Comparison of ENCODE assay signal across 8 cellular contexts in genomic region chr6:142702501-142703460, GRCh38.
DNase-seq lines count a peak whose midpoint lies in the region; ATAC-seq, FAIRE-seq and TF ChIP-seq lines count a peak whose summit lies in the region.

No MANE protein-coding gene starts in this region.

- no peaks in the 10 kb centered on the region for H4K20me1 ChIP-seq in HepG2 (ENCODE audit: insufficient read depth, low read length)

- ATAC-seq in HepG2 = peak; percentile 68
- ATAC-seq in upper lobe of left lung (ENCODE audit: low FRiP score in 2 of 2) = peak; percentile 78 to 86
- ATAC-seq in GM18520 (IDR thresholded peaks at IDR 0.05; ENCODE audit: unreplicated experiment) = no peak

- H3K4me2 ChIP-seq in HepG2 (ENCODE audit: low read depth, low read length) = peak overlapping the region; percentile 1; the same call in 1 of the 2 replicates

- peaks cover 0 to 2% (median 0%) of the 10 kb centered on the region in 3 donors for H3K27me3 Mint-ChIP-seq in immature natural killer cell (ENCODE audit: low read depth in 3 of 3)

- DNase-seq in NCI-H82 (lab: John Stamatoyannopoulos, UW) (peak; percentile 8), NCI-H82 treated with DMSO at 0.1 percent for 48 hours (lab: John Stamatoyannopoulos, UW; ENCODE audit: unreplicated experiment) (no peak), adrenal gland (peak; percentile 33 to 78 (median 60)), HepG2 (ENCODE audit: low spot score) (no peak), upper lobe of left lung (peak; percentile 33 to 73), immature natural killer cell (no peak), SHP77 treated with DMSO at 0.1 percent for 48 hours (lab: John Stamatoyannopoulos, UW) (no peak)

- H3K9ac ChIP-seq in HepG2 (ENCODE audit: insufficient read depth, low read depth, low read length) = no peak overlapping the region

- no peaks in the 10 kb centered on the region for H3K79me2 ChIP-seq in HepG2 (ENCODE audit: insufficient read depth, low read length)

- H3K4me3 Mint-ChIP-seq in immature natural killer cell = no peak overlapping the region

- BruUV-seq in HepG2 (replicated peaks; lab: Mats Ljungman, UMichigan) = no TSS peak

- H3K27ac Mint-ChIP-seq in immature natural killer cell = no peak overlapping the region

- peaks cover 4 to 22% of the 10 kb centered on the region in 2 donors for H3K4me1 ChIP-seq in adrenal gland (replicated peaks in 1 of 2)
- no peaks in the 10 kb centered on the region for H3K4me1 ChIP-seq in HepG2 (ENCODE audit: insufficient read depth, low read length)
- H3K4me1 ChIP-seq in upper lobe of left lung = peaks cover 14 to 30% (median 22%) of the 10 kb centered on the region in 4 donors

- H3K9me3 Mint-ChIP-seq in immature natural killer cell = no peaks in the 10 kb centered on the region

- TF ChIP-seq CTCF in adrenal gland (IDR thresholded peaks at IDR 0.05) (no peak), HepG2 (CRISPR knock-in tag; IDR thresholded peaks at IDR 0.05) (no peak), upper lobe of left lung (IDR thresholded peaks at IDR 0.05) (no peak)

- H3K27me3 ChIP-seq in adrenal gland = no peaks in the 10 kb centered on the region
- H3K27me3 ChIP-seq in HepG2 (ENCODE audit: control insufficient read depth in 1 of 2, insufficient read depth in 2 of 2, low read length in 2 of 2) = peaks cover 2 to 3% of the 10 kb centered on the region in 2 experiments; a peak in 3 of 5 replicates
- H3K27me3 ChIP-seq in upper lobe of left lung = no peaks in the 10 kb centered on the region

- peak overlapping the region in 3 of 5 donors; percentile 0 to 78 (median 69) for H3K27ac ChIP-seq in adrenal gland
- no peak overlapping the region for H3K27ac ChIP-seq in HepG2 (ENCODE audit: extremely low read length, insufficient read depth, low read length)
- peak overlapping the region; percentile 34 to 66 (median 44) for H3K27ac ChIP-seq in upper lobe of left lung

- peaks cover 1 to 9% of the 10 kb centered on the region in 2 donors for H3K4me1 Mint-ChIP-seq in immature natural killer cell

- H3K9me3 ChIP-seq in adrenal gland (replicated peaks in 1 of 3) (no peaks in the 10 kb centered on the region), HepG2 (ENCODE audit: low read length) (no peaks in the 10 kb centered on the region), upper lobe of left lung (no peaks in the 10 kb centered on the region)

- TF ChIP-seq POLR2A in adrenal gland (IDR thresholded peaks at IDR 0.05) (peak; percentile 18 to 38), HepG2 (IDR thresholded peaks at IDR 0.05; ENCODE audit: insufficient read depth in 1 of 2, low read depth in 2 of 2, low read length in 2 of 2) (no peak), upper lobe of left lung (IDR thresholded peaks at IDR 0.05) (peak in 1 of 4 donors; percentile 32)

- TF ChIP-seq EP300 in HepG2 (IDR thresholded peaks at IDR 0.05; ENCODE audit: low read depth in 2 of 2, low read length in 2 of 2) (no peak), HepG2 (CRISPR knock-in tag; IDR thresholded peaks at IDR 0.05; ENCODE audit: borderline replicate concordance) (no peak), upper lobe of left lung (IDR thresholded peaks at IDR 0.05) (peak in 2 of 4 donors; percentile 25 to 71)

- 59 to 69% (median 63%) methylated on average over 12 of the region's 12 CpGs for WGBS in adrenal gland, 4 donors
- WGBS in HepG2 (ENCODE audit: low lambda C conversion rate) = 19% methylated on average over 12 of the region's 12 CpGs
- 31 to 38% methylated on average over 8 to 11 of the region's 12 CpGs for WGBS in upper lobe of left lung, 2 donors

- CTCF ChIA-PET in HepG2 (lab: Yijun Ruan, JAX; ENCODE audit: low intra/inter-chr PET ratio, low total read pairs) = no interaction called here

- no peak for TF ChIP-seq RAD21 in HepG2 (CRISPR knock-in tag; IDR thresholded peaks at IDR 0.05)

- no peak for FAIRE-seq in HepG2 (lab: Jason Lieb, UNC)

- no peak overlapping the region for H2AFZ ChIP-seq in HepG2 (ENCODE audit: low read length)

- intact Hi-C loops in adrenal gland (cut with DNase I) = no loop called here
- intact Hi-C loops in HepG2 (cut with micrococcal nuclease; ENCODE audit: unreplicated experiment) = no loop called here

- H3K4me3 ChIP-seq in adrenal gland (no peak overlapping the region), HepG2 (replicated peaks in 1 of 3; ENCODE audit: insufficient read depth in 1 of 3, low read depth in 2 of 3, low read length in 3 of 3) (peak overlapping the region in 1 of 3 experiments; percentile 15; a peak in 1 of 6 replicates), upper lobe of left lung (no peak overlapping the region)

- no peaks in the 10 kb centered on the region for H3K36me3 Mint-ChIP-seq in immature natural killer cell

- POLR2A ChIA-PET in HepG2 (lab: Yijun Ruan, JAX) = no interaction called here

- in situ Hi-C loops in HepG2 (cut with HindIII; ENCODE audit: extremely low pct_ligation_motif_present, low pct_unique_long_range_greater_than_20kb) = no loop called here

- H3K36me3 ChIP-seq in adrenal gland (replicated peaks in 1 of 2) (no peaks in the 10 kb centered on the region), HepG2 (replicated peaks in 1 of 2; ENCODE audit: control insufficient read depth in 1 of 2, insufficient read depth in 2 of 2, low read length in 2 of 2) (no peaks in the 10 kb centered on the region), upper lobe of left lung (no peaks in the 10 kb centered on the region)

TF ChIP-seq in HepG2, 621 proteins besides CTCF, POLR2A, EP300 and RAD21:
- TF ChIP-seq PHB2 (IDR thresholded peaks at IDR 0.05; ENCODE audit: partially characterized antibody) = no peak
- TF ChIP-seq SAP130 (CRISPR knock-in tag; IDR thresholded peaks at IDR 0.05; ENCODE audit: low read depth) = no peak
- TF ChIP-seq ZNF225 (CRISPR knock-in tag; IDR thresholded peaks at IDR 0.05) = no peak

Comparison
In these comparisons a context has a peak if more than half of its experiments do, and no peak if none do; other contexts are left out.
1. DNase-seq: peak in NCI-H82 (single experiment), adrenal gland (7 of 7) and upper lobe of left lung (2 of 2); none in NCI-H82 treated with DMSO at 0.1 percent for 48 hours (single experiment), HepG2 (single experiment), immature natural killer cell (0 of 3) and SHP77 treated with DMSO at 0.1 percent for 48 hours (single experiment).
2. POLR2A ChIP-seq: peak in adrenal gland (2 of 2); none in HepG2 (0 of 2).